In the genomic region with DNA sequence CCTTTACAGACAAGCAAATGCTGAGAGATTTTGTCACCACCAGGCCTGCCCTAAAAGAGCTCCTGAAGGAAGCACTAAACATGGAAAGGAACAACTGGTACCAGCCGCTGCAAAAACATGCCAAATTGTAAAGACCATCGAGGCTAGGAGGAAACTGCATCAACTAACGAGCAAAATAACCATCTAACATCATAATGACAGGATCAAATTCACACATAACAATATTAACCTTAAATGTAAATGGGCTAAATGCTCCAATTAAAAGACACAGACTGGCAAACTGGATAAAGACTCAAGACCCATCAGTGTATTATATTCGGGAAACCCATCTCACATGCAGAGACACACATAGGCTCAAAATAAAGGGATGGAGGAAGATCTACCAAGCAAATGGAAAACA, we compare ENCODE assay signal across 1 cellular context. TPM values are rescaled to one million over a fixed set of nuclear protein-coding genes. Genes with fewer than 3 reads are reported as not detected.
A peak's percentile ranks its signal among the peaks of the same experiment; 100 is the strongest.
DNase-seq lines count a peak whose midpoint lies in the region; ATAC-seq, FAIRE-seq and TF ChIP-seq lines count a peak whose summit lies in the region.
"Not testable (repeated sequence)": the region's sequence is repeated elsewhere in the genome, so short reads cannot be mapped to it uniquely, and the experiment has no call there.

No MANE protein-coding gene starts in this region.

- intact Hi-C loops in K562 (cut with micrococcal nuclease): not testable (repeated sequence)

- CTCF ChIA-PET in K562 (lab: Yijun Ruan, JAX; ENCODE audit: low intra/inter-chr PET ratio): not testable (repeated sequence)

- not testable (repeated sequence) for TF ChIP-seq RAD21 in K562 (CRISPR knock-in tag; conservative IDR thresholded peaks at IDR 0.05 in 1 of 2, IDR thresholded peaks at IDR 0.05 in 1 of 2)

- H3K4me2 ChIP-seq in K562 (ENCODE audit: insufficient read depth, low read length): not testable (repeated sequence)

- peaks cover 17% of the 10 kb centered on the region for H3K79me2 ChIP-seq in K562 (ENCODE audit: control insufficient read depth, insufficient read depth, low read length)

- H4K20me1 ChIP-seq in K562 (replicated peaks; ENCODE audit: control insufficient read depth, insufficient read depth, low read length): not testable (repeated sequence)

- H3K27me3 ChIP-seq in K562 (ENCODE audit: control insufficient read depth in 2 of 2, insufficient read depth in 2 of 2, low read length in 2 of 2): not testable (repeated sequence)

- H3K4me1 ChIP-seq in K562 (replicated peaks in 1 of 2; ENCODE audit: control insufficient read depth in 2 of 2, insufficient read depth in 2 of 2, low read length in 2 of 2): peaks cover 10 to 25% of the 10 kb centered on the region in 2 experiments

- H3K27ac ChIP-seq in K562 (ENCODE audit: extremely low read depth, low read depth, low read length): not testable (repeated sequence)

- not testable (repeated sequence) for H3K4me3 ChIP-seq in K562

- not testable (repeated sequence) for TF ChIP-seq CTCF in K562 (IDR thresholded peaks at IDR 0.05 in 2 of 3, conservative IDR thresholded peaks at IDR 0.05 in 1 of 3; ENCODE audit: insufficient read depth in 2 of 3, low read depth in 1 of 3, low read length in 3 of 3)

- 83% methylated on average over 4 of the region's 4 CpGs for WGBS in K562 (ENCODE audit: insufficient coverage, low coverage, missing lambda C conversion rate)

- not testable (repeated sequence) for DNase-seq in K562 (ENCODE audit: extremely low read depth in 1 of 4, low spot score in 3 of 4)

- not testable (repeated sequence) for ATAC-seq in K562

- H3K9me1 ChIP-seq in K562 (ENCODE audit: control insufficient read depth, insufficient read depth, low read length): not testable (repeated sequence)

- TF ChIP-seq EP300 in K562 (IDR thresholded peaks at IDR 0.05; ENCODE audit: low read length): not testable (repeated sequence)

- in situ Hi-C loops in K562 (cut with MboI): not testable (repeated sequence)

- not testable (repeated sequence) for FAIRE-seq in K562 (lab: Jason Lieb, UNC)

- not testable (repeated sequence) for BruUV-seq in K562 (replicated peaks; lab: Mats Ljungman, UMichigan)

- not testable (repeated sequence) for H2AFZ ChIP-seq in K562 (ENCODE audit: low read depth, low read length)

- H3K36me3 ChIP-seq in K562 (ENCODE audit: control insufficient read depth, insufficient read depth, low read length): not testable (repeated sequence)

- not testable (repeated sequence) for H3K9ac ChIP-seq in K562 (ENCODE audit: insufficient read depth in 1 of 2, low read depth in 2 of 2, low read length in 2 of 2)

- POLR2A ChIA-PET in K562 (lab: Yijun Ruan, JAX): not testable (repeated sequence)

- TF ChIP-seq POLR2A in K562 (conservative IDR thresholded peaks at IDR 0.05): not testable (repeated sequence)

- H3K9me3 ChIP-seq in K562 (replicated peaks; ENCODE audit: control insufficient read depth, insufficient read depth, low read depth, low read length): peaks cover 13% of the 10 kb centered on the region

TF ChIP-seq in K562, 482 proteins besides CTCF, POLR2A, EP300 and RAD21:
- TF ChIP-seq ZNF507 (tag; conservative IDR thresholded peaks at IDR 0.05) (peak; percentile 96), ZNF354B (CRISPR knock-in tag; IDR thresholded peaks at IDR 0.05) (peak; percentile 63; the same call in 1 of the 2 replicates)
TF ChIP-seq in K562: peak in this region for 2; not testable (repeated sequence) for 480.

RNA-seq across cellular contexts. Expression of a gene that starts 9.9 kb away (rescaled TPM):
- total RNA-seq in K562 (2011; cell fraction: chromatin; rRNA removed; ENCODE audit: low replicate concordance): 63.4 and 187 TPM in 2 replicates
- 28.0 and 52.1 TPM in 2 replicates for total RNA-seq in K562 (2011; cell fraction: nucleolus; rRNA removed)
- total RNA-seq in K562 (2011; cell fraction: nucleoplasm; rRNA removed): 79.9 and 117 TPM in 2 replicates
- total RNA-seq in K562 (2014; rRNA removed): 27.8 and 33.4 TPM in 2 replicates
- 58.9 and 61.4 TPM in 2 replicates for total RNA-seq in K562 (2014; rRNA removed; fragmentation: Illumina TruSeq; extraction: Trizol)
- 49.1 and 50.4 TPM in 2 replicates for total RNA-seq in K562 (2015; rRNA removed; fragmentation: Illumina TruSeq; extraction: Trizol)
- 39.9 and 40.7 TPM in 2 replicates for total RNA-seq in K562 (2021)
- polyA plus RNA-seq in K562 (2011; rRNA removed): 53.9 and 58.8 TPM in 2 replicates
- polyA plus RNA-seq in K562 (2011; cell fraction: cytosol; rRNA removed): 23.6 and 36.2 TPM in 2 replicates
- 34.3 and 51.7 TPM in 2 replicates for polyA plus RNA-seq in K562 (2011; cell fraction: nucleus; rRNA removed)
- 33.9 and 40.6 TPM in 2 replicates for polyA plus RNA-seq in K562 (2012)
- polyA plus RNA-seq in K562 (2014; fragmentation: Illumina TruSeq; extraction: Trizol): 55.0 and 61.7 TPM in 2 replicates
- 10 to 100 TPM; 31.9 to 35.0 TPM for polyA plus RNA-seq in K562 (2014; fragmentation: Nextera tagmentation; extraction: Ambion mirVana)
- polyA plus RNA-seq in K562 (2014; rRNA removed): 37.5 and 38.1 TPM in 2 replicates
- polyA minus RNA-seq in K562 (2011; rRNA and poly(A)+ RNA removed): 62.2 and 80.3 TPM in 2 replicates
- polyA minus RNA-seq in K562 (2011; cell fraction: cytosol; rRNA and poly(A)+ RNA removed): 18.8 and 25.4 TPM in 2 replicates
- polyA minus RNA-seq in K562 (2011; cell fraction: nucleus; rRNA and poly(A)+ RNA removed): 36.4 and 64.4 TPM in 2 replicates

RNA-seq across cellular contexts. Expression of a gene that starts 59.0 kb away (rescaled TPM):
- total RNA-seq in K562 (2011; cell fraction: chromatin; rRNA removed; ENCODE audit: low replicate concordance): 97.9 and 159 TPM in 2 replicates
- total RNA-seq in K562 (2011; cell fraction: nucleolus; rRNA removed): 79.0 and 95.4 TPM in 2 replicates
- 95.5 and 111 TPM in 2 replicates for total RNA-seq in K562 (2011; cell fraction: nucleoplasm; rRNA removed)
- total RNA-seq in K562 (2014; rRNA removed): 27.2 and 27.9 TPM in 2 replicates
- 36.3 and 42.8 TPM in 2 replicates for total RNA-seq in K562 (2014; rRNA removed; fragmentation: Illumina TruSeq; extraction: Trizol)
- total RNA-seq in K562 (2015; rRNA removed; fragmentation: Illumina TruSeq; extraction: Trizol): 32.3 and 36.3 TPM in 2 replicates
- total RNA-seq in K562 (2021): 41.3 and 41.7 TPM in 2 replicates
- polyA plus RNA-seq in K562 (2011; rRNA removed): 44.9 and 46.0 TPM in 2 replicates
- polyA plus RNA-seq in K562 (2011; cell fraction: cytosol; rRNA removed): 22.8 and 42.5 TPM in 2 replicates
- 16.3 and 23.3 TPM in 2 replicates for polyA plus RNA-seq in K562 (2011; cell fraction: nucleus; rRNA removed)
- polyA plus RNA-seq in K562 (2012): 32.9 and 41.8 TPM in 2 replicates
- 33.1 and 34.8 TPM in 2 replicates for polyA plus RNA-seq in K562 (2014; fragmentation: Illumina TruSeq; extraction: Trizol)
- polyA plus RNA-seq in K562 (2014; fragmentation: Nextera tagmentation; extraction: Ambion mirVana): 10 to 100 TPM in 1 of 2 experiments, 1 to 10 TPM in 1; 6.4 to 14.2 TPM
- polyA plus RNA-seq in K562 (2014; rRNA removed): 25.7 and 27.5 TPM in 2 replicates
- polyA minus RNA-seq in K562 (2011; rRNA and poly(A)+ RNA removed): 71.7 and 92.2 TPM in 2 replicates
- polyA minus RNA-seq in K562 (2011; cell fraction: cytosol; rRNA and poly(A)+ RNA removed): 22.3 and 28.8 TPM in 2 replicates
- polyA minus RNA-seq in K562 (2011; cell fraction: nucleus; rRNA and poly(A)+ RNA removed): 44.7 and 71.0 TPM in 2 replicates
